Comparison of ENCODE assay signal across 1 cellular context in the genomic region with DNA sequence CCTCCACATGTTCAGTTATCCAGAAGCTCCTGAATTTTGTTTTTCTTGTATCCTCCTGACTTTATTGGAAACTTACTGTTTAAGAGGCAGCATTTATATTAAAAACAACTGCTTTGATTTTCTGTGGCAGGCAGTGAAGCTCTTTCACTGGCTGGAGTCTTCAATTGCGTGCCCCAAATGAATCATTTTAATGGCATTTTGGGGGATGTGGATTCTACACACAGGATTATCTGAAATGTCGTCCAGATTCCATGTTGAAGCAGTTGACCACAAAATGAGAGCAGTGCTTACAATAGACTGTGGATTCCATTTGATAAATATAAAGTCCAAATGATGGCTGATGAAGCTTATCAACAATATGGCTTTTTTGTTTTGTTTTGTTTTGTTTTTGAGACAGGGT.
TF ChIP-seq lines count a peak whose summit lies in the region.

No MANE protein-coding gene starts in this region.

TF ChIP-seq in IMR-90, 13 proteins besides CTCF, POLR2A, EP300 and RAD21 (continued from another document):
- TF ChIP-seq NFE2L2 (IDR thresholded peaks at IDR 0.05; ENCODE audit: low read depth, low read length) (no peak), RCOR1 (IDR thresholded peaks at IDR 0.05; ENCODE audit: insufficient replicate concordance, low read length) (no peak), MXI1 (IDR thresholded peaks at IDR 0.05; ENCODE audit: borderline replicate concordance, low read depth, low read length) (no peak), SMC3 (IDR thresholded peaks at IDR 0.05; ENCODE audit: low read depth, low read length) (no peak)
